1 cellular context compared by ENCODE assay signal in the genomic region with DNA sequence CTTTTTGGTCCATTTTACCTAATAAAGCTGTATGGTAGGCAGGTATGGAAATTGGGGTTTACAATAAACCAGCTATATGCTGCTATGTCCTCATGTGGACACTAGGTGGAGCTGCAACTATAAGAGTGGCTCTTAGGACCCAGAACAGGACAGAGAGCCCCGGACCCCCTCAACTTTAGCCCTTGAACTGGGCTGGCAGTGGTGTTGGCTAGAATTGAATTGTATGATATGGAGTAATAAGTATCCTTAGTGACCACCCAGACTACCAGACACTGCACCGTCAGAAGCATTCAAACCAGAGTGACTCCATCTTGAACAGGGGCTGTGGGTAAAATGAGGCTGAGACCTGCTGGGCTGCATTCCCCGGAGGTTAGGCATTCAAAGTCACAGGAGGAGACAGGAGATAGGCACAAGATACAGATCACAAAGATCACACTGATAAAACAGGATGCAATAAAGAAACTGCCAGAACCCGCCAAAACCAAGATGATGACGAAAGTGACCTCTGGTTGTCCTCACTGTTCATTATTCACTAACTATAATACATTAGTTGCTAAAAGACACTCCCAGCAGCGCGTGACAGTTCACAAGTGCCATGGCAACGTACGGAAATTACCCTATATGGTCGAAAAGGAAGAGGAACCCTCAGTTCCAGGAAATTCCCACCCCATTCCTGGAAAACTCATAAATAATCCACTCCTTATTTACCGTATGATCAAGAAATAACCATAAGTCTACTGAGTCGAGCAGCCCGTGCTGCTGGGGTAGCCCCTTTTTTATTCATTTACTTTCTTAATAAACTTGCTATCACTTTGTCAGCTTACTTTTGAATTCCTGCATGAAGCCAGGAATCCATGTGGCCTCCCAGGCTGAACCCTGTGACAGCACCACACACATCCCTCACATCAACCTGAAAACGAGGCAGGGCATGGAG.
TF ChIP-seq lines count a peak whose summit lies in the region.

No MANE protein-coding gene starts in this region.

TF ChIP-seq in K562, 482 proteins besides CTCF, POLR2A, EP300 and RAD21 (continued from another document and continues in another):
- TF ChIP-seq, protein P1, sequence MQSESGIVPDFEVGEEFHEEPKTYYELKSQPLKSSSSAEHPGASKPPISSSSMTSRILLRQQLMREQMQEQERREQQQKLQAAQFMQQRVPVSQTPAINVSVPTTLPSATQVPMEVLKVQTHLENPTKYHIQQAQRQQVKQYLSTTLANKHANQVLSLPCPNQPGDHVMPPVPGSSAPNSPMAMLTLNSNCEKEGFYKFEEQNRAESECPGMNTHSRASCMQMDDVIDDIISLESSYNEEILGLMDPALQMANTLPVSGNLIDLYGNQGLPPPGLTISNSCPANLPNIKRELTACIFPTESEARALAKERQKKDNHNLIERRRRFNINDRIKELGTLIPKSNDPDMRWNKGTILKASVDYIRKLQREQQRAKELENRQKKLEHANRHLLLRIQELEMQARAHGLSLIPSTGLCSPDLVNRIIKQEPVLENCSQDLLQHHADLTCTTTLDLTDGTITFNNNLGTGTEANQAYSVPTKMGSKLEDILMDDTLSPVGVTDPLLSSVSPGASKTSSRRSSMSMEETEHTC (IDR thresholded peaks at IDR 0.05), result peak; percentile 90
- peak; percentile 62; the same call in 1 of the 2 replicates for TF ChIP-seq PML (IDR thresholded peaks at IDR 0.05; ENCODE audit: low read length)
- TF ChIP-seq POLR2AphosphoS2 (IDR thresholded peaks at IDR 0.05; ENCODE audit: low read length), result no peak
- TF ChIP-seq HDGF (IDR thresholded peaks at IDR 0.05), result peak; percentile 71; the same call in 1 of the 2 replicates
- TF ChIP-seq PYGO2 (tag; IDR thresholded peaks at IDR 0.05), result peak; percentile 100
- no peak for TF ChIP-seq POLR3G (IDR thresholded peaks at IDR 0.05; ENCODE audit: extremely low read depth, insufficient read length, insufficient replicate concordance)
- TF ChIP-seq ZNF143 (CRISPR knock-in tag; IDR thresholded peaks at IDR 0.05), result no peak
- TF ChIP-seq, protein P2, sequence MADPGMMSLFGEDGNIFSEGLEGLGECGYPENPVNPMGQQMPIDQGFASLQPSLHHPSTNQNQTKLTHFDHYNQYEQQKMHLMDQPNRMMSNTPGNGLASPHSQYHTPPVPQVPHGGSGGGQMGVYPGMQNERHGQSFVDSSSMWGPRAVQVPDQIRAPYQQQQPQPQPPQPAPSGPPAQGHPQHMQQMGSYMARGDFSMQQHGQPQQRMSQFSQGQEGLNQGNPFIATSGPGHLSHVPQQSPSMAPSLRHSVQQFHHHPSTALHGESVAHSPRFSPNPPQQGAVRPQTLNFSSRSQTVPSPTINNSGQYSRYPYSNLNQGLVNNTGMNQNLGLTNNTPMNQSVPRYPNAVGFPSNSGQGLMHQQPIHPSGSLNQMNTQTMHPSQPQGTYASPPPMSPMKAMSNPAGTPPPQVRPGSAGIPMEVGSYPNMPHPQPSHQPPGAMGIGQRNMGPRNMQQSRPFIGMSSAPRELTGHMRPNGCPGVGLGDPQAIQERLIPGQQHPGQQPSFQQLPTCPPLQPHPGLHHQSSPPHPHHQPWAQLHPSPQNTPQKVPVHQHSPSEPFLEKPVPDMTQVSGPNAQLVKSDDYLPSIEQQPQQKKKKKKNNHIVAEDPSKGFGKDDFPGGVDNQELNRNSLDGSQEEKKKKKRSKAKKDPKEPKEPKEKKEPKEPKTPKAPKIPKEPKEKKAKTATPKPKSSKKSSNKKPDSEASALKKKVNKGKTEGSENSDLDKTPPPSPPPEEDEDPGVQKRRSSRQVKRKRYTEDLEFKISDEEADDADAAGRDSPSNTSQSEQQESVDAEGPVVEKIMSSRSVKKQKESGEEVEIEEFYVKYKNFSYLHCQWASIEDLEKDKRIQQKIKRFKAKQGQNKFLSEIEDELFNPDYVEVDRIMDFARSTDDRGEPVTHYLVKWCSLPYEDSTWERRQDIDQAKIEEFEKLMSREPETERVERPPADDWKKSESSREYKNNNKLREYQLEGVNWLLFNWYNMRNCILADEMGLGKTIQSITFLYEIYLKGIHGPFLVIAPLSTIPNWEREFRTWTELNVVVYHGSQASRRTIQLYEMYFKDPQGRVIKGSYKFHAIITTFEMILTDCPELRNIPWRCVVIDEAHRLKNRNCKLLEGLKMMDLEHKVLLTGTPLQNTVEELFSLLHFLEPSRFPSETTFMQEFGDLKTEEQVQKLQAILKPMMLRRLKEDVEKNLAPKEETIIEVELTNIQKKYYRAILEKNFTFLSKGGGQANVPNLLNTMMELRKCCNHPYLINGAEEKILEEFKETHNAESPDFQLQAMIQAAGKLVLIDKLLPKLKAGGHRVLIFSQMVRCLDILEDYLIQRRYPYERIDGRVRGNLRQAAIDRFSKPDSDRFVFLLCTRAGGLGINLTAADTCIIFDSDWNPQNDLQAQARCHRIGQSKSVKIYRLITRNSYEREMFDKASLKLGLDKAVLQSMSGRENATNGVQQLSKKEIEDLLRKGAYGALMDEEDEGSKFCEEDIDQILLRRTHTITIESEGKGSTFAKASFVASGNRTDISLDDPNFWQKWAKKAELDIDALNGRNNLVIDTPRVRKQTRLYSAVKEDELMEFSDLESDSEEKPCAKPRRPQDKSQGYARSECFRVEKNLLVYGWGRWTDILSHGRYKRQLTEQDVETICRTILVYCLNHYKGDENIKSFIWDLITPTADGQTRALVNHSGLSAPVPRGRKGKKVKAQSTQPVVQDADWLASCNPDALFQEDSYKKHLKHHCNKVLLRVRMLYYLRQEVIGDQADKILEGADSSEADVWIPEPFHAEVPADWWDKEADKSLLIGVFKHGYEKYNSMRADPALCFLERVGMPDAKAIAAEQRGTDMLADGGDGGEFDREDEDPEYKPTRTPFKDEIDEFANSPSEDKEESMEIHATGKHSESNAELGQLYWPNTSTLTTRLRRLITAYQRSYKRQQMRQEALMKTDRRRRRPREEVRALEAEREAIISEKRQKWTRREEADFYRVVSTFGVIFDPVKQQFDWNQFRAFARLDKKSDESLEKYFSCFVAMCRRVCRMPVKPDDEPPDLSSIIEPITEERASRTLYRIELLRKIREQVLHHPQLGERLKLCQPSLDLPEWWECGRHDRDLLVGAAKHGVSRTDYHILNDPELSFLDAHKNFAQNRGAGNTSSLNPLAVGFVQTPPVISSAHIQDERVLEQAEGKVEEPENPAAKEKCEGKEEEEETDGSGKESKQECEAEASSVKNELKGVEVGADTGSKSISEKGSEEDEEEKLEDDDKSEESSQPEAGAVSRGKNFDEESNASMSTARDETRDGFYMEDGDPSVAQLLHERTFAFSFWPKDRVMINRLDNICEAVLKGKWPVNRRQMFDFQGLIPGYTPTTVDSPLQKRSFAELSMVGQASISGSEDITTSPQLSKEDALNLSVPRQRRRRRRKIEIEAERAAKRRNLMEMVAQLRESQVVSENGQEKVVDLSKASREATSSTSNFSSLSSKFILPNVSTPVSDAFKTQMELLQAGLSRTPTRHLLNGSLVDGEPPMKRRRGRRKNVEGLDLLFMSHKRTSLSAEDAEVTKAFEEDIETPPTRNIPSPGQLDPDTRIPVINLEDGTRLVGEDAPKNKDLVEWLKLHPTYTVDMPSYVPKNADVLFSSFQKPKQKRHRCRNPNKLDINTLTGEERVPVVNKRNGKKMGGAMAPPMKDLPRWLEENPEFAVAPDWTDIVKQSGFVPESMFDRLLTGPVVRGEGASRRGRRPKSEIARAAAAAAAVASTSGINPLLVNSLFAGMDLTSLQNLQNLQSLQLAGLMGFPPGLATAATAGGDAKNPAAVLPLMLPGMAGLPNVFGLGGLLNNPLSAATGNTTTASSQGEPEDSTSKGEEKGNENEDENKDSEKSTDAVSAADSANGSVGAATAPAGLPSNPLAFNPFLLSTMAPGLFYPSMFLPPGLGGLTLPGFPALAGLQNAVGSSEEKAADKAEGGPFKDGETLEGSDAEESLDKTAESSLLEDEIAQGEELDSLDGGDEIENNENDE (IDR thresholded peaks at IDR 0.05; ENCODE audit: low read depth, low read length), result no peak
- TF ChIP-seq BDP1 (IDR thresholded peaks at IDR 0.05; ENCODE audit: insufficient read depth, insufficient read length), result no peak
- TF ChIP-seq ZFP36 (IDR thresholded peaks at IDR 0.05; ENCODE audit: low read depth, low read length, partially characterized antibody), result peak; percentile 76
- TF ChIP-seq, protein P3, sequence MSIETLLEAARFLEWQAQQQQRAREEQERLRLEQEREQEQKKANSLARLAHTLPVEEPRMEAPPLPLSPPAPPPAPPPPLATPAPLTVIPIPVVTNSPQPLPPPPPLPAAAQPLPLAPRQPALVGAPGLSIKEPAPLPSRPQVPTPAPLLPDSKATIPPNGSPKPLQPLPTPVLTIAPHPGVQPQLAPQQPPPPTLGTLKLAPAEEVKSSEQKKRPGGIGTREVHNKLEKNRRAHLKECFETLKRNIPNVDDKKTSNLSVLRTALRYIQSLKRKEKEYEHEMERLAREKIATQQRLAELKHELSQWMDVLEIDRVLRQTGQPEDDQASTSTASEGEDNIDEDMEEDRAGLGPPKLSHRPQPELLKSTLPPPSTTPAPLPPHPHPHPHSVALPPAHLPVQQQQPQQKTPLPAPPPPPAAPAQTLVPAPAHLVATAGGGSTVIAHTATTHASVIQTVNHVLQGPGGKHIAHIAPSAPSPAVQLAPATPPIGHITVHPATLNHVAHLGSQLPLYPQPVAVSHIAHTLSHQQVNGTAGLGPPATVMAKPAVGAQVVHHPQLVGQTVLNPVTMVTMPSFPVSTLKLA (conservative IDR thresholded peaks at IDR 0.05), result peak; percentile 61 to 77; a peak in 2 of 4 replicates
- TF ChIP-seq TGIF2 (CRISPR knock-in tag; IDR thresholded peaks at IDR 0.05), result no peak
- TF ChIP-seq E2F3 (CRISPR knock-in tag; IDR thresholded peaks at IDR 0.05), result peak; percentile 100
- TF ChIP-seq HLTF (IDR thresholded peaks at IDR 0.05), result peak; percentile 15; the same call in 1 of the 2 replicates
- 0 out of 2 replicates have a peak, but pooled peaks have one; percentile 34 for TF ChIP-seq XRCC5 (IDR thresholded peaks at IDR 0.05; ENCODE audit: low read depth, low read length)
- TF ChIP-seq, protein P4, sequence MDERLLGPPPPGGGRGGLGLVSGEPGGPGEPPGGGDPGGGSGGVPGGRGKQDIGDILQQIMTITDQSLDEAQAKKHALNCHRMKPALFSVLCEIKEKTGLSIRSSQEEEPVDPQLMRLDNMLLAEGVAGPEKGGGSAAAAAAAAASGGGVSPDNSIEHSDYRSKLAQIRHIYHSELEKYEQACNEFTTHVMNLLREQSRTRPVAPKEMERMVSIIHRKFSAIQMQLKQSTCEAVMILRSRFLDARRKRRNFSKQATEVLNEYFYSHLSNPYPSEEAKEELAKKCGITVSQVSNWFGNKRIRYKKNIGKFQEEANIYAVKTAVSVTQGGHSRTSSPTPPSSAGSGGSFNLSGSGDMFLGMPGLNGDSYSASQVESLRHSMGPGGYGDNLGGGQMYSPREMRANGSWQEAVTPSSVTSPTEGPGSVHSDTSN (CRISPR knock-in tag; IDR thresholded peaks at IDR 0.05; ENCODE audit: low read depth), result no peak
- TF ChIP-seq, protein P4 (tag; conservative IDR thresholded peaks at IDR 0.05; ENCODE audit: low read depth), result peak; percentile 92
- TF ChIP-seq CBFB (CRISPR knock-in tag; IDR thresholded peaks at IDR 0.05), result peak; percentile 64; the same call in 1 of the 2 replicates
- TF ChIP-seq JUND (IDR thresholded peaks at IDR 0.05; ENCODE audit: borderline replicate concordance, low read depth, low read length), result peak; percentile 67
- peak; percentile 99 for TF ChIP-seq JUND (tag; IDR thresholded peaks at IDR 0.05; ENCODE audit: borderline replicate concordance, low read depth, low read length)
- peak; percentile 99 for TF ChIP-seq ZNF695 (CRISPR knock-in tag; IDR thresholded peaks at IDR 0.05)
- peak; percentile 96; the same call in 1 of the 2 replicates for TF ChIP-seq GTF2E2 (tag; IDR thresholded peaks at IDR 0.05)
- TF ChIP-seq ZKSCAN8 (CRISPR knock-in tag; IDR thresholded peaks at IDR 0.05), result peak; percentile 99
- no peak for TF ChIP-seq DACH1 (IDR thresholded peaks at IDR 0.05; ENCODE audit: partially characterized antibody)
- TF ChIP-seq U2AF2 (optimal IDR thresholded peaks at IDR 0.05; ENCODE audit: low read depth, low read length), result no peak
- TF ChIP-seq, protein P5, sequence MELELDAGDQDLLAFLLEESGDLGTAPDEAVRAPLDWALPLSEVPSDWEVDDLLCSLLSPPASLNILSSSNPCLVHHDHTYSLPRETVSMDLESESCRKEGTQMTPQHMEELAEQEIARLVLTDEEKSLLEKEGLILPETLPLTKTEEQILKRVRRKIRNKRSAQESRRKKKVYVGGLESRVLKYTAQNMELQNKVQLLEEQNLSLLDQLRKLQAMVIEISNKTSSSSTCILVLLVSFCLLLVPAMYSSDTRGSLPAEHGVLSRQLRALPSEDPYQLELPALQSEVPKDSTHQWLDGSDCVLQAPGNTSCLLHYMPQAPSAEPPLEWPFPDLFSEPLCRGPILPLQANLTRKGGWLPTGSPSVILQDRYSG (tag; conservative IDR thresholded peaks at IDR 0.05; ENCODE audit: low read depth), result peak; percentile 100
- TF ChIP-seq NCOA2 (IDR thresholded peaks at IDR 0.05; ENCODE audit: partially characterized antibody in 2 of 2), result no peak
- peak; percentile 70 for TF ChIP-seq MBD2 (IDR thresholded peaks at IDR 0.05; ENCODE audit: borderline replicate concordance, low read depth)
- TF ChIP-seq HNRNPUL1 (IDR thresholded peaks at IDR 0.05; ENCODE audit: low read length), result no peak
- TF ChIP-seq, protein P6, sequence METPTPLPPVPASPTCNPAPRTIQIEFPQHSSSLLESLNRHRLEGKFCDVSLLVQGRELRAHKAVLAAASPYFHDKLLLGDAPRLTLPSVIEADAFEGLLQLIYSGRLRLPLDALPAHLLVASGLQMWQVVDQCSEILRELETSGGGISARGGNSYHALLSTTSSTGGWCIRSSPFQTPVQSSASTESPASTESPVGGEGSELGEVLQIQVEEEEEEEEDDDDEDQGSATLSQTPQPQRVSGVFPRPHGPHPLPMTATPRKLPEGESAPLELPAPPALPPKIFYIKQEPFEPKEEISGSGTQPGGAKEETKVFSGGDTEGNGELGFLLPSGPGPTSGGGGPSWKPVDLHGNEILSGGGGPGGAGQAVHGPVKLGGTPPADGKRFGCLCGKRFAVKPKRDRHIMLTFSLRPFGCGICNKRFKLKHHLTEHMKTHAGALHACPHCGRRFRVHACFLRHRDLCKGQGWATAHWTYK (CRISPR knock-in tag; IDR thresholded peaks at IDR 0.05), result peak; percentile 100
- no peak for TF ChIP-seq TCF7 (IDR thresholded peaks at IDR 0.05; ENCODE audit: borderline replicate concordance)
- peak; percentile 97 for TF ChIP-seq ZNF785 (CRISPR knock-in tag; IDR thresholded peaks at IDR 0.05)
- TF ChIP-seq, protein P7, sequence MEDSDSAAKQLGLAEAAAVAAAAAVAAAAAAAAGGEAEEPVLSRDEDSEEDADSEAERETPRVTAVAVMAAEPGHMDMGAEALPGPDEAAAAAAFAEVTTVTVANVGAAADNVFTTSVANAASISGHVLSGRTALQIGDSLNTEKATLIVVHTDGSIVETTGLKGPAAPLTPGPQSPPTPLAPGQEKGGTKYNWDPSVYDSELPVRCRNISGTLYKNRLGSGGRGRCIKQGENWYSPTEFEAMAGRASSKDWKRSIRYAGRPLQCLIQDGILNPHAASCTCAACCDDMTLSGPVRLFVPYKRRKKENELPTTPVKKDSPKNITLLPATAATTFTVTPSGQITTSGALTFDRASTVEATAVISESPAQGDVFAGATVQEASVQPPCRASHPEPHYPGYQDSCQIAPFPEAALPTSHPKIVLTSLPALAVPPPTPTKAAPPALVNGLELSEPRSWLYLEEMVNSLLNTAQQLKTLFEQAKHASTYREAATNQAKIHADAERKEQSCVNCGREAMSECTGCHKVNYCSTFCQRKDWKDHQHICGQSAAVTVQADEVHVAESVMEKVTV (CRISPR knock-in tag; IDR thresholded peaks at IDR 0.05), result peak; percentile 99
